14 cellular contexts compared by ENCODE assay signal in genomic region chr3:66490984-66491383, GRCh38. TPM values are rescaled to one million over a fixed set of nuclear protein-coding genes. Genes with fewer than 3 reads are reported as not detected.
DNase-seq lines count a peak whose midpoint lies in the region; ATAC-seq and TF ChIP-seq lines count a peak whose summit lies in the region.
"Had no signal": no experiment of that assay in that cellular context is flagged by ENCODE, and none has a peak within 500 bp of the region (broad histone marks: within the 10 kb centered on the region; RNA-seq: fewer than 3 reads in every experiment).

No MANE protein-coding gene starts in this region.

- in situ Hi-C loops in GM13977 (cut with MboI; ENCODE audit: low pct_unique_long_range_greater_than_20kb, low sequenced_read_pairs, unreplicated experiment), result no loop called here

- no peaks in the 10 kb centered on the region for H3K27me3 Mint-ChIP-seq in activated CD4-positive, alpha-beta T cell treated with anti-CD3 and anti-CD28 coated beads, Interleukin-2, amount 10 ng/mL, durations not matched to agents 24 days and 14 days
- no peaks in the 10 kb centered on the region for H3K27me3 Mint-ChIP-seq in T-helper 17 cell

- intact Hi-C loops in activated CD4-positive, alpha-beta T cell treated with anti-CD3 and anti-CD28 coated beads, Interleukin-2, amount 10 ng/mL, durations not matched to agents 24 days and 14 days (cut with micrococcal nuclease), result loop anchor here (1.0 kb wide), 2 partner anchors 10 to 19 kb away; no protein-coding TSS in a partner anchor

- H3K27ac ChIP-seq in substantia nigra (ENCODE audit: low read depth, low read length, poor library complexity, severe bottlenecking), result peak overlapping the region; percentile 22
- H3K27ac ChIP-seq: hepatocyte had no signal

- TF ChIP-seq CTCF in GM13977 (IDR thresholded peaks at IDR 0.05; ENCODE audit: extremely low read depth, insufficient read depth, missing control alignments), result no peak

- no peak for ATAC-seq in T-helper 17 cell
- ATAC-seq in HG03378 (IDR thresholded peaks at IDR 0.05; ENCODE audit: unreplicated experiment), result no peak

- H3K9me3 Mint-ChIP-seq in activated CD4-positive, alpha-beta T cell treated with anti-CD3 and anti-CD28 coated beads, Interleukin-2, amount 10 ng/mL, durations not matched to agents 24 days and 14 days, result no peaks in the 10 kb centered on the region

- no peak for DNase-seq in activated CD4-positive, alpha-beta T cell treated with anti-CD3 and anti-CD28 coated beads, Interleukin-2, amount 10 ng/mL, durations not matched to agents 24 days and 14 days
- DNase-seq in activated CD4-positive, alpha-beta T cell treated with anti-CD3 and anti-CD28 coated beads for 1 hour, result no peak
- no peak for DNase-seq in T-helper 17 cell
- DNase-seq in iris pigment epithelial cell (ENCODE audit: low read depth), result peak; percentile 34
- DNase-seq in substantia nigra (lab: John Stamatoyannopoulos, UW), result no peak
- no peak for DNase-seq in dedifferentiated amniotic fluid mesenchymal stem cell (ENCODE audit: extremely low spot score)
- no peak for DNase-seq in GM13977 (ENCODE audit: low spot score)
- DNase-seq: activated CD4-positive, CD25-positive, alpha-beta regulatory T cell treated with anti-CD3 and anti-CD28 coated beads, Interleukin-2, amount 50 U/mL, for 72 hours; activated naive CD8-positive, alpha-beta T cell treated with anti-CD3 and anti-CD28 coated beads for 36 hours; dermis blood vessel endothelial cell; KBM-7; NCI-H226 had no signal

- H3K4me3 Mint-ChIP-seq in activated CD4-positive, alpha-beta T cell treated with anti-CD3 and anti-CD28 coated beads, Interleukin-2, amount 10 ng/mL, durations not matched to agents 24 days and 14 days, result peak overlapping the region; percentile 77
- H3K4me3 Mint-ChIP-seq in T-helper 17 cell, result no peak overlapping the region

- peaks cover 21% of the 10 kb centered on the region for H3K36me3 Mint-ChIP-seq in activated CD4-positive, alpha-beta T cell treated with anti-CD3 and anti-CD28 coated beads, Interleukin-2, amount 10 ng/mL, durations not matched to agents 24 days and 14 days (ENCODE audit: low read depth)
- no peaks in the 10 kb centered on the region for H3K36me3 Mint-ChIP-seq in T-helper 17 cell (ENCODE audit: low read depth)

- peaks cover 82% of the 10 kb centered on the region for H3K4me1 Mint-ChIP-seq in activated CD4-positive, alpha-beta T cell treated with anti-CD3 and anti-CD28 coated beads, Interleukin-2, amount 10 ng/mL, durations not matched to agents 24 days and 14 days
- peaks cover 64% of the 10 kb centered on the region for H3K4me1 Mint-ChIP-seq in T-helper 17 cell

- no peaks in the 10 kb centered on the region for H3K9me3 ChIP-seq in T-helper 17 cell (ENCODE audit: control insufficient read depth, low read length, poor library complexity, severe bottlenecking)

- peak overlapping the region; percentile 34 for H3K27ac Mint-ChIP-seq in activated CD4-positive, alpha-beta T cell treated with anti-CD3 and anti-CD28 coated beads, Interleukin-2, amount 10 ng/mL, durations not matched to agents 24 days and 14 days
- H3K27ac Mint-ChIP-seq in T-helper 17 cell, result peak overlapping the region; percentile 86

RNA-seq across cellular contexts. Expression of gene LRIG1, which starts 9.8 kb away (rescaled TPM):
- total RNA-seq in activated CD4-positive, alpha-beta T cell treated with anti-CD3 and anti-CD28 coated beads, Interleukin-2, amount 10 ng/mL, durations not matched to agents 24 days and 14 days, result 50.3 and 52.8 TPM in 2 replicates
- 10 to 100 TPM; 57.8 to 63.4 TPM for total RNA-seq in T-helper 17 cell
